In genomic region chr10:285216-285967, GRCh38 we compare ENCODE assay signal across 17 cellular contexts.
DNase-seq lines count a peak whose midpoint lies in the region; ATAC-seq and TF ChIP-seq lines count a peak whose summit lies in the region.
"Had no signal": no experiment of that assay in that cellular context is flagged by ENCODE, and none has a peak within 500 bp of the region (broad histone marks: within the 10 kb centered on the region; RNA-seq: fewer than 3 reads in every experiment).

No MANE protein-coding gene starts in this region.

- peaks cover 26% of the 10 kb centered on the region for H3K9me1 ChIP-seq in IMR-90 (ENCODE audit: insufficient read depth, low read length)

- no peak overlapping the region for H3K23ac ChIP-seq in IMR-90 (ENCODE audit: low read depth, low read length)

- H3K4ac ChIP-seq in IMR-90 (ENCODE audit: low read depth, low read length) = no peak overlapping the region

- POLR2A ChIA-PET in IMR-90 (lab: Charles Lee; ENCODE audit: unreplicated experiment) (no interaction called here), T-cell (lab: Charles Lee) (no interaction called here)

- H2BK20ac ChIP-seq in IMR-90 (ENCODE audit: low read depth, low read length) = no peak overlapping the region

- H3K4me1 Mint-ChIP-seq in endothelial cell (ENCODE audit: unreplicated experiment) (peaks cover 13% of the 10 kb centered on the region), T-cell (peaks cover 0 to 11% (median 9%) of the 10 kb centered on the region in 3 donors)

- no peaks in the 10 kb centered on the region for H3K9me3 Mint-ChIP-seq in endothelial cell (ENCODE audit: unreplicated experiment)
- no peaks in the 10 kb centered on the region for H3K9me3 Mint-ChIP-seq in T-cell
- H3K9me3 Mint-ChIP-seq: activated naive CD8-positive, alpha-beta T cell treated with anti-CD3 and anti-CD28 coated beads, Interleukin-2, amount 50 U/mL, for 24 hours; type B pancreatic cell had no signal

- no peak overlapping the region for H3K4me2 ChIP-seq in IMR-90 (ENCODE audit: low read depth, low read length)

- H2AFZ ChIP-seq in IMR-90 (replicated peaks; ENCODE audit: low read length, poor library complexity) = no peak overlapping the region

- no peak for TF ChIP-seq RAD21 in IMR-90 (IDR thresholded peaks at IDR 0.05; ENCODE audit: low read length)

- in situ Hi-C loops in IMR-90 (cut with MboI; ENCODE audit: low sequenced_read_pairs) = no loop called here

- H2AK5ac ChIP-seq in IMR-90 (ENCODE audit: low read depth, low read length) = peak overlapping the region; percentile 23; the same call in 1 of the 2 replicates

- CTCF ChIA-PET in IMR-90 (lab: Yijun Ruan, JAX) (no interaction called here), T-cell (lab: Charles Lee) (no interaction called here)

- intact Hi-C loops in IMR-90 (cut with micrococcal nuclease) = no loop called here

- peaks cover 2 to 41% of the 10 kb centered on the region in 2 experiments; a peak in 2 of 4 replicates for H3K79me1 ChIP-seq in IMR-90 (ENCODE audit: low read depth in 1 of 2, low read length in 2 of 2)

- no peak overlapping the region for H3K14ac ChIP-seq in IMR-90 (replicated peaks; ENCODE audit: low read depth, low read length)

- H3K27me3 ChIP-seq in IMR-90 (ENCODE audit: control insufficient read depth, insufficient read depth, low read length) = no peaks in the 10 kb centered on the region
- H3K27me3 ChIP-seq: cardiac muscle cell had no signal

- H2BK15ac ChIP-seq in IMR-90 (ENCODE audit: low read depth, low read length) = no peak overlapping the region

- H2BK5ac ChIP-seq in IMR-90 (ENCODE audit: low read depth, low read length, poor library complexity, severe bottlenecking) = no peak overlapping the region

- peaks cover 52% of the 10 kb centered on the region for H3K36me3 ChIP-seq in IMR-90 (ENCODE audit: control insufficient read depth, insufficient read depth, low read length)
- H3K36me3 ChIP-seq: cardiac muscle cell had no signal

- no peak overlapping the region for H3K18ac ChIP-seq in IMR-90 (ENCODE audit: low read depth, low read length)

- H3K36me3 Mint-ChIP-seq in endothelial cell (ENCODE audit: low read depth, unreplicated experiment) (peaks cover 51% of the 10 kb centered on the region), T-cell (peaks cover 50% of the 10 kb centered on the region)

- H3K27me3 Mint-ChIP-seq in endothelial cell (ENCODE audit: unreplicated experiment) (peaks cover 3% of the 10 kb centered on the region), T-cell (peaks cover 2% of the 10 kb centered on the region in 2 donors)
- H3K27me3 Mint-ChIP-seq: activated naive CD8-positive, alpha-beta T cell treated with anti-CD3 and anti-CD28 coated beads, Interleukin-2, amount 50 U/mL, for 24 hours; type B pancreatic cell had no signal

- H3K27ac ChIP-seq in IMR-90 (ENCODE audit: insufficient read depth, low read length) = no peak overlapping the region
- H3K27ac ChIP-seq: cardiac muscle cell had no signal

- H3K4me3 Mint-ChIP-seq in endothelial cell (ENCODE audit: unreplicated experiment) (peak overlapping the region; percentile 59), T-cell (no peak overlapping the region)
- H3K4me3 Mint-ChIP-seq: activated naive CD8-positive, alpha-beta T cell treated with anti-CD3 and anti-CD28 coated beads, Interleukin-2, amount 50 U/mL, for 24 hours; activated T-helper 1 cell treated with anti-CD3 and anti-CD28 coated beads, Interleukin-12 subunit alpha, Interleukin-12 subunit beta, Interleukin-2, Interleukin-4 antibody, amounts not matched to agents 30 ng/mL and 10 ng/mL and 1 ng/mL, durations not matched to agents 14 hours and 24 hours and 36 hours; stimulated activated naive B cell treated with anti-CD40 and anti-IgM and Interleukin-4, amounts not matched to agents 10 μg/mL and 1 μg/mL and 100 μg/mL, for 72 hours; type B pancreatic cell had no signal

- no TSS peak for BruUV-seq in IMR-90 (replicated peaks; lab: Mats Ljungman, UMichigan)

- no peak overlapping the region for H3K9ac ChIP-seq in IMR-90 (ENCODE audit: low read depth, low read length)

- H4K20me1 ChIP-seq in IMR-90 (ENCODE audit: insufficient read depth, low read length) = peaks cover 3% of the 10 kb centered on the region; the same call in 1 of the 2 replicates

- H3K4me1 ChIP-seq in IMR-90 (ENCODE audit: control insufficient read depth, insufficient read depth, low read length) = peaks cover 12% of the 10 kb centered on the region

- no peak for ATAC-seq in IMR-90 (ENCODE audit: low read depth)
- ATAC-seq in T-cell (replicated peaks in 1 of 4) = no peak
- no peak for ATAC-seq in GM21526 (IDR thresholded peaks at IDR 0.05; ENCODE audit: low FRiP score, unreplicated experiment)
- ATAC-seq: activated naive CD8-positive, alpha-beta T cell treated with anti-CD3 and anti-CD28 coated beads, Interleukin-2, amount 50 U/mL, for 24 hours; PC-3; stimulated activated naive B cell treated with anti-CD40 and anti-IgM and Interleukin-4, amounts not matched to agents 10 μg/mL and 1 μg/mL and 100 μg/mL, for 72 hours had no signal

- TF ChIP-seq POLR2A in IMR-90 (IDR thresholded peaks at IDR 0.05; ENCODE audit: low read depth, low read length) = no peak

- H4K8ac ChIP-seq in IMR-90 (ENCODE audit: low read depth in 2 of 2, low read length in 2 of 2) = no peak overlapping the region

- H2AK9ac ChIP-seq in IMR-90 (replicated peaks; ENCODE audit: low read depth, low read length, poor library complexity) = no peak overlapping the region

- H3K27ac Mint-ChIP-seq in endothelial cell (ENCODE audit: unreplicated experiment) (no peak overlapping the region), T-cell (no peak overlapping the region)
- H3K27ac Mint-ChIP-seq: activated T-helper 1 cell treated with anti-CD3 and anti-CD28 coated beads, Interleukin-12 subunit alpha, Interleukin-12 subunit beta, Interleukin-2, Interleukin-4 antibody, amounts not matched to agents 30 ng/mL and 10 ng/mL and 1 ng/mL, durations not matched to agents 14 hours and 24 hours and 36 hours; stimulated activated naive B cell treated with anti-CD40 and anti-IgM and Interleukin-4, amounts not matched to agents 10 μg/mL and 1 μg/mL and 100 μg/mL, for 72 hours; type B pancreatic cell had no signal

- dilution Hi-C loops in IMR-90 (cut with HindIII; ENCODE audit: low sequenced_read_pairs, unreplicated experiment) = no loop called here

- 89% methylated on average over 10 of the region's 23 CpGs; no CpG with 5 or more reads in 1 of the 2 experiments for WGBS in IMR-90 (ENCODE audit: extremely low coverage in 2 of 2, insufficient read length in 1 of 2), 2 experiments

- no peak overlapping the region for H3K4me3 ChIP-seq in IMR-90 (ENCODE audit: insufficient read depth, low read depth, low read length)
- H3K4me3 ChIP-seq: cardiac muscle cell had no signal

- no peak overlapping the region for H2BK120ac ChIP-seq in IMR-90 (ENCODE audit: low read depth, low read length)

- no peak overlapping the region for H4K5ac ChIP-seq in IMR-90 (ENCODE audit: low read depth, low read length)

- no peak overlapping the region; the same call in 1 of the 2 replicates for H4K91ac ChIP-seq in IMR-90 (ENCODE audit: insufficient read depth, low read depth, low read length)

- H3K56ac ChIP-seq in IMR-90 (ENCODE audit: extremely low read depth, insufficient read depth, low read length) = no peak overlapping the region

- DNase-seq in COR-L47 (lab: John Stamatoyannopoulos, UW) (peak; percentile 33), IMR-90 (no peak), NCI-H2196 treated with DMSO at 0.1 percent for 48 hours (lab: John Stamatoyannopoulos, UW; ENCODE audit: unreplicated experiment) (peak; percentile 56), endothelial cell (ENCODE audit: low spot score) (no peak), T-cell (no peak), AML-193 (lab: John Stamatoyannopoulos, UW) (no peak)
- DNase-seq: activated CD4-positive, alpha-beta T cell treated with anti-CD3 and anti-CD28 coated beads, Interleukin-2, amount 50 U/mL, for 48 hours; activated naive CD8-positive, alpha-beta T cell treated with anti-CD3 and anti-CD28 coated beads, Interleukin-2, amount 50 U/mL, for 24 hours; DMS79; left cardiac atrium; PC-3; posterior cingulate gyrus; stimulated activated naive B cell treated with anti-CD40 and anti-IgM and Interleukin-4, amounts not matched to agents 10 μg/mL and 1 μg/mL and 100 μg/mL, for 72 hours had no signal

- H3K9me3 ChIP-seq in IMR-90 (ENCODE audit: control insufficient read depth, insufficient read depth, low read length) = 0 out of 2 replicates have a peak, but pooled peaks cover 2% of the 10 kb centered on the region

- TF ChIP-seq CTCF in IMR-90 (conservative IDR thresholded peaks at IDR 0.05; ENCODE audit: low read depth, low read length) (no peak), endothelial cell (IDR thresholded peaks at IDR 0.05; ENCODE audit: unreplicated experiment) (no peak)

TF ChIP-seq in IMR-90, 13 proteins besides CTCF, POLR2A, EP300 and RAD21 (continues in another document):
- TF ChIP-seq FOS (IDR thresholded peaks at IDR 0.05; ENCODE audit: low read depth, low read length) (no peak), BHLHE40 (IDR thresholded peaks at IDR 0.05; ENCODE audit: low read depth, low read length) (no peak), CHD1 (IDR thresholded peaks at IDR 0.05; ENCODE audit: low read depth, low read length) (no peak), MAFK (IDR thresholded peaks at IDR 0.05; ENCODE audit: low read depth, low read length) (no peak), MXI1 (IDR thresholded peaks at IDR 0.05; ENCODE audit: borderline replicate concordance, low read depth, low read length) (no peak), MAZ (IDR thresholded peaks at IDR 0.05; ENCODE audit: borderline replicate concordance, low read depth, low read length) (no peak), CEBPB (IDR thresholded peaks at IDR 0.05; ENCODE audit: low read depth, low read length) (no peak), ELK1 (IDR thresholded peaks at IDR 0.05; ENCODE audit: borderline replicate concordance, low read depth, low read length) (no peak), USF2 (IDR thresholded peaks at IDR 0.05; ENCODE audit: low read depth, low read length) (no peak), RCOR1 (IDR thresholded peaks at IDR 0.05; ENCODE audit: insufficient replicate concordance, low read length) (no peak)

Comparison
In these comparisons a context has a peak if more than half of its experiments do, and no peak if none do; other contexts are left out.
1. DNase-seq: peak in COR-L47 (single experiment) and NCI-H2196 treated with DMSO at 0.1 percent for 48 hours (single experiment); none in IMR-90 (single experiment), endothelial cell (single experiment), T-cell (0 of 34) and AML-193 (0 of 2).